In the genomic region with DNA sequence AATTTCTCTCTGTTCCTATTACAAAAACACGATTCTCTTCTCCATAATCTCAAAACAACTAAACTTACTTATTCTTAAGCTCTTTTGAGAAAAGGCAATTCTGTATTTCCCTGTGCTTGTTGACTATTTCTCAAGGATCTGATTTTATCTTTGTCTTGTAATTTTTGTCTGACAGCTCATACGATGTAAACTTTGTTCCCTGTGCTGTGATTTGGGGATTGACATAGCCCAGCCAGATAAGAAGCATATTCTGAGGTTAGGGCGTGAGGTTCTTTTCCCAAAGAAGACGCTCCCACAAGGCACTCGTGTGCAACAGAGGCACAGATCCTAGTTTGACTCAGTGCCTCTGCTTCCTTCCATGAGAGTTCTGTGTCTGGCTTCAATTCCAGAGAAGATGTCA, we compare ENCODE assay signal across 1 cellular context.
TF ChIP-seq lines count a peak whose summit lies in the region.

No MANE protein-coding gene starts in this region.

TF ChIP-seq in IMR-90, 13 proteins besides CTCF, POLR2A, EP300 and RAD21 (continued from another document):
- no peak for TF ChIP-seq CHD1 (IDR thresholded peaks at IDR 0.05; ENCODE audit: low read depth, low read length)
- TF ChIP-seq MAFK (IDR thresholded peaks at IDR 0.05; ENCODE audit: low read depth, low read length) = no peak
